ENCODE assay signal across 1 cellular context in the genomic region with DNA sequence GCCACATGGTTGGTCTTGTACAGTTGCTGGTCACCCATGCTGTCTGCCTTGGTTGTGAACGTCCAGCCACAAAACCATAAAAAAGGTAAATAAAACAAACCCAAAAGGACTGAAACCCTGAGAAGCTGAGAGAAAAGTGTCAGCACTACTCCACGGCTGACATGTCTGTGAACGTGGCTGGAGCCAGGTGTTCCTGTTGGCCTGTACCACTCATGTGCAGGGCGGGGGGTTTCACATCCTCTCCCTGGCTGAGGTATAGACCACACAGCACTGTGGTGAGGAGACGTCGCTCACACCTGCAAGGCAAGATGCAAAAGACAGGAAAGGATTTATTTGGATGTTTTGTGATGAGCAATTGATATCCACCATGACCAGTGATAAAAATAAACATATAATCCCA.
TF ChIP-seq lines count a peak whose summit lies in the region.

No MANE protein-coding gene starts in this region.

TF ChIP-seq in SK-N-SH, 30 proteins besides CTCF, POLR2A, EP300 and RAD21 (continued from another document):
- TF ChIP-seq NRF1 (IDR thresholded peaks at IDR 0.05; ENCODE audit: low read depth, low read length), result no peak
- TF ChIP-seq TCF12 (IDR thresholded peaks at IDR 0.05), result no peak
